In genomic region chr18:58862404-58862803, GRCh38 we compare ENCODE assay signal across 8 cellular contexts. TPM values are rescaled to one million over a fixed set of nuclear protein-coding genes. Genes with fewer than 3 reads are reported as not detected.
A peak's percentile ranks its signal among the peaks of the same experiment; 100 is the strongest.
DNase-seq lines count a peak whose midpoint lies in the region; ATAC-seq and TF ChIP-seq lines count a peak whose summit lies in the region.

No MANE protein-coding gene starts in this region.

- CTCF ChIA-PET in AG04449 (lab: Yijun Ruan, JAX), result no interaction called here

- H3K4me3 ChIP-seq in AG04449 (ENCODE audit: low read depth, low read length), result peak overlapping the region; percentile 54
- H3K4me3 ChIP-seq in HUES64 (ENCODE audit: low read length), result peak overlapping the region; percentile 68
- no peak overlapping the region for H3K4me3 ChIP-seq in mucosa of stomach (ENCODE audit: low read length)

- peaks cover 28% of the 10 kb centered on the region for H3K36me3 ChIP-seq in HUES64 (ENCODE audit: insufficient read depth, low read length)
- H3K36me3 ChIP-seq in mucosa of stomach (ENCODE audit: control insufficient read depth, insufficient read depth, low read length), result no peaks in the 10 kb centered on the region

- H3K4me1 ChIP-seq in HUES64 (ENCODE audit: insufficient read depth, low read length), result peaks cover 72% of the 10 kb centered on the region
- H3K4me1 ChIP-seq in mucosa of stomach (ENCODE audit: control insufficient read depth, insufficient read depth, low read length), result peaks cover 24% of the 10 kb centered on the region

- H3K27ac Mint-ChIP-seq in brain, result peak overlapping the region; percentile 99 to 100 (median 100)

- H3K27me3 ChIP-seq in HUES64 (ENCODE audit: insufficient read depth, low read length) (no peaks in the 10 kb centered on the region), mucosa of stomach (ENCODE audit: control insufficient read depth, insufficient read depth, low read length) (no peaks in the 10 kb centered on the region)

- peaks cover 0 to 6% (median 0%) of the 10 kb centered on the region in 5 experiments for H3K9me3 Mint-ChIP-seq in brain

- 8% methylated on average over 10 of the region's 10 CpGs for WGBS in HUES64

- peaks cover 23% of the 10 kb centered on the region for H3K36me3 Mint-ChIP-seq in brain

- peaks cover 2% of the 10 kb centered on the region for H3K27me3 Mint-ChIP-seq in brain

- ATAC-seq in GM18867 (IDR thresholded peaks at IDR 0.05; ENCODE audit: unreplicated experiment), result no peak

- H3K27ac ChIP-seq in HUES64 (ENCODE audit: low read depth, low read length), result peak overlapping the region; percentile 97

- H3K9me3 ChIP-seq in HUES64 (ENCODE audit: insufficient read depth, low read depth, low read length) (no peaks in the 10 kb centered on the region), mucosa of stomach (ENCODE audit: control insufficient read depth, low read length) (no peaks in the 10 kb centered on the region)

- TF ChIP-seq CTCF in AG04449 (IDR thresholded peaks at IDR 0.05; ENCODE audit: insufficient read depth, low read length, missing control alignments) (no peak), brain (conservative IDR thresholded peaks at IDR 0.05) (no peak)

- H3K9ac ChIP-seq in HUES64 (ENCODE audit: low read depth, low read length), result peak overlapping the region; percentile 95
- H3K9ac ChIP-seq in mucosa of stomach (ENCODE audit: low read length), result peak overlapping the region; percentile 82

- peaks cover 84% of the 10 kb centered on the region for H3K4me1 Mint-ChIP-seq in brain

- POLR2A ChIA-PET in AG04449 (lab: Yijun Ruan, JAX), result no interaction called here

- DNase-seq in AG04449 (ENCODE audit: low read depth, low spot score) (no peak), SKM-1 (lab: John Stamatoyannopoulos, UW; ENCODE audit: unreplicated experiment) (no peak), NCI-H187 (lab: John Stamatoyannopoulos, UW) (no peak)
- DNase-seq in activated effector memory CD4-positive, alpha-beta T cell treated with anti-CD3 and anti-CD28 coated beads, Interleukin-2, amount 50 U/mL, for 16 hours, result no peak

- H3K4me3 Mint-ChIP-seq in brain, result peak overlapping the region; percentile 84 to 92 (median 85)

RNA-seq across cellular contexts. Expression of gene ZNF532, which starts 2.3 kb away (rescaled TPM):
- 106 TPM for polyA plus RNA-seq in HUES64 (2013, experiment 1 of 2)
- 100 TPM for polyA plus RNA-seq in HUES64 (2013, experiment 2 of 2)
- 51.6 TPM for polyA plus RNA-seq in brain (ENCODE audit: insufficient read depth, low read depth, low replicate concordance)
